9 cellular contexts compared by ENCODE assay signal in genomic region chr14:85533821-85534271, GRCh38.
DNase-seq lines count a peak whose midpoint lies in the region; ATAC-seq lines count a peak whose summit lies in the region.
"Had no signal": no experiment of that assay in that cellular context is flagged by ENCODE, and none has a peak within 500 bp of the region (broad histone marks: within the 10 kb centered on the region; RNA-seq: fewer than 3 reads in every experiment).

No MANE protein-coding gene starts in this region.

- peaks cover 44% of the 10 kb centered on the region for H3K4me1 ChIP-seq in neuron (ENCODE audit: insufficient read depth, low read length)

- H3K36me3 ChIP-seq in neuron (ENCODE audit: insufficient read depth, low read length): no peaks in the 10 kb centered on the region

- in situ Hi-C loops in KBM-7 (cut with MboI; ENCODE audit: low pct_unique_long_range_greater_than_20kb, low sequenced_read_pairs): no loop called here

- H3K27me3 ChIP-seq in neuron (ENCODE audit: insufficient read depth, low read length): peaks cover 71% of the 10 kb centered on the region

- H3K4me3 ChIP-seq in neuron (ENCODE audit: low read length): peak overlapping the region; percentile 47

- no peak for ATAC-seq in HG03521 (IDR thresholded peaks at IDR 0.05; ENCODE audit: unreplicated experiment)

- peak overlapping the region; percentile 84 for H2AFZ ChIP-seq in neuron (ENCODE audit: low read depth, low read length)

- DNase-seq in COR-L47 (lab: John Stamatoyannopoulos, UW) (peak; percentile 32), NCI-H345 treated with DMSO at 0.1 percent for 48 hours (lab: John Stamatoyannopoulos, UW; ENCODE audit: unreplicated experiment) (peak; percentile 48), fibroblast of peridontal ligament (ENCODE audit: extremely low read depth) (peak; percentile 40), middle frontal gyrus (ENCODE audit: extremely low spot score, low spot score) (no peak), KBM-7 (no peak)
- no peak for DNase-seq in activated CD4-positive, alpha-beta T cell treated with anti-CD3 and anti-CD28 coated beads for 48 hours
- DNase-seq: NK-92 treated with Interleukin-12 subunit alpha and Interleukin-12 subunit beta, amount 100 ng/mL, for 24 hours had no signal

- H3K9me3 ChIP-seq in neuron (ENCODE audit: low read length): no peaks in the 10 kb centered on the region

Comparison
In these comparisons a context has a peak if more than half of its experiments do, and no peak if none do; other contexts are left out.
1. DNase-seq: peak in COR-L47 (single experiment), NCI-H345 treated with DMSO at 0.1 percent for 48 hours (single experiment) and fibroblast of peridontal ligament (single experiment); none in middle frontal gyrus (single experiment), KBM-7 (single experiment) and activated CD4-positive, alpha-beta T cell treated with anti-CD3 and anti-CD28 coated beads for 48 hours (single experiment).